Comparison of ENCODE assay signal across 34 cellular contexts in the genomic region with DNA sequence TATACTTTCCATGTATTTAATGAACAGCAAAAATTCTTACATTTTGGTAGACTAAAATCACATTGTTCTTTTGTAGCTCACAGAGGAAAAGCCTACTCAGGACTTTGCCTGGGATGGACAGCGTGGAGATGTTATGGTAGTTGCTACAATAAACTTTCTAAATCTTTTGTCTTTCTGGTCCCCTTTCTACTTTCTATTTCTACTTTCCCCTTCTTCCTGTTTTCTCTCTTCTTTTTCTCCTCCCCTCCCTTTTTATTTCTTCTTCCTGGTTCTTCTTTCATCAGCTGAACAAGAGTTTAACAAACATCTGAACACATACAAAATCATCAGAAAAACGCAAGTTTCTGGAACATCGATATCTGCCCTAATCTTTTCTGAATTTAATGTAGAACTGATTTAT. TPM values are rescaled to one million over a fixed set of nuclear protein-coding genes. Genes with fewer than 3 reads are reported as not detected.
DNase-seq lines count a peak whose midpoint lies in the region; FAIRE-seq and TF ChIP-seq lines count a peak whose summit lies in the region.
"Had no signal": no experiment of that assay in that cellular context is flagged by ENCODE, and none has a peak within 500 bp of the region (broad histone marks: within the 10 kb centered on the region; RNA-seq: fewer than 3 reads in every experiment).

No MANE protein-coding gene starts in this region.

- H2AFZ ChIP-seq in Loucy (ENCODE audit: low read length) (0 out of 2 replicates have a peak overlapping the region, but pooled peaks have one; percentile 30), OCI-LY7 (ENCODE audit: low read length) (no peak overlapping the region)

- H3K9me2 ChIP-seq in Loucy (replicated peaks; ENCODE audit: low read depth, low read length) (no peaks in the 10 kb centered on the region), OCI-LY7 (ENCODE audit: insufficient read depth, low read length) (no peaks in the 10 kb centered on the region)

- FAIRE-seq in GM19239 (lab: Jason Lieb, UNC): no peak
- FAIRE-seq: A204.1, A549, D721Med had no signal

- H3K9me3 ChIP-seq in HEK293 (ENCODE audit: control insufficient read depth, insufficient read depth, low read depth, low read length) (no peaks in the 10 kb centered on the region), Loucy (ENCODE audit: insufficient read depth, low read depth, low read length) (no peaks in the 10 kb centered on the region), OCI-LY7 (ENCODE audit: low read length) (no peaks in the 10 kb centered on the region)
- H3K9me3 ChIP-seq: A549, BE2C, Caco-2 had no signal

- H3K79me2 ChIP-seq in Loucy (ENCODE audit: insufficient read depth, low read length) (no peaks in the 10 kb centered on the region), OCI-LY7 (ENCODE audit: insufficient read depth, low read depth, low read length) (no peaks in the 10 kb centered on the region)

- H3K27me3 ChIP-seq in Loucy (ENCODE audit: insufficient read depth, low read length, poor library complexity, severe bottlenecking): no peaks in the 10 kb centered on the region
- H3K27me3 ChIP-seq: BE2C; BLaER1; BLaER1 treated with 17β-estradiol and CSF1 and Interleukin-3, amounts not matched to agents 10 nM and 100 nM had no signal

- H3K27ac ChIP-seq in HEK293 (ENCODE audit: extremely low read depth, low read depth, low read length) (no peak overlapping the region), OCI-LY7 (ENCODE audit: low read depth, low read length, poor library complexity, severe bottlenecking) (no peak overlapping the region)
- H3K27ac ChIP-seq: 22Rv1; A549; BLaER1; BLaER1 treated with 17β-estradiol and CSF1 and Interleukin-3, amounts not matched to agents 10 nM and 100 nM; C4-2B had no signal

- H3K36me3 ChIP-seq in HEK293 (ENCODE audit: control insufficient read depth in 2 of 2, insufficient read depth in 1 of 2, low read length in 2 of 2): no peaks in the 10 kb centered on the region
- no peaks in the 10 kb centered on the region for H3K36me3 ChIP-seq in Loucy (ENCODE audit: insufficient read depth, low read length)
- no peaks in the 10 kb centered on the region for H3K36me3 ChIP-seq in OCI-LY7 (ENCODE audit: insufficient read depth, low read length)
- H3K36me3 ChIP-seq: BE2C; BLaER1; BLaER1 treated with 17β-estradiol and CSF1 and Interleukin-3, amounts not matched to agents 10 nM and 100 nM had no signal

- no peak overlapping the region for H3K9ac ChIP-seq in Loucy (ENCODE audit: low read depth, low read length, poor library complexity, severe bottlenecking)
- H3K9ac ChIP-seq: BLaER1; BLaER1 treated with 17β-estradiol and CSF1 and Interleukin-3, amounts not matched to agents 10 nM and 100 nM had no signal

- CTCF ChIA-PET in HEK293 (lab: Yijun Ruan, JAX) (no interaction called here), OCI-LY7 (lab: Charles Lee; ENCODE audit: unreplicated experiment) (no interaction called here)

- H4K20me1 ChIP-seq in Loucy (ENCODE audit: insufficient read depth, low read length, poor library complexity, severe bottlenecking): no peaks in the 10 kb centered on the region
- H4K20me1 ChIP-seq in OCI-LY7 (ENCODE audit: insufficient read depth, low read length): no peaks in the 10 kb centered on the region
- H4K20me1 ChIP-seq: BLaER1; BLaER1 treated with 17β-estradiol and CSF1 and Interleukin-3, amounts not matched to agents 10 nM and 100 nM had no signal

- H3K4me2 ChIP-seq in Loucy (ENCODE audit: low read depth, low read length, poor library complexity, severe bottlenecking): no peak overlapping the region
- no peak overlapping the region for H3K4me2 ChIP-seq in OCI-LY7 (ENCODE audit: low read length)
- H3K4me2 ChIP-seq: A549; BLaER1; BLaER1 treated with 17β-estradiol and CSF1 and Interleukin-3, amounts not matched to agents 10 nM and 100 nM had no signal

- H3K4me1 ChIP-seq in HEK293 (ENCODE audit: control insufficient read depth, insufficient read depth, low read length): peaks cover 2% of the 10 kb centered on the region; the same call in 1 of the 2 replicates
- H3K4me1 ChIP-seq in Loucy (ENCODE audit: insufficient read depth, low read length, poor library complexity, severe bottlenecking): no peaks in the 10 kb centered on the region
- no peaks in the 10 kb centered on the region for H3K4me1 ChIP-seq in OCI-LY7 (ENCODE audit: insufficient read depth, low read length, poor library complexity, severe bottlenecking)
- H3K4me1 ChIP-seq: A549, BE2C, Caco-2 had no signal

- TF ChIP-seq CTCF in HEK293 (tag by site-specific recombination; IDR thresholded peaks at IDR 0.05) (no peak), Loucy (conservative IDR thresholded peaks at IDR 0.05; ENCODE audit: low read length) (no peak), OCI-LY7 (conservative IDR thresholded peaks at IDR 0.05; ENCODE audit: low read length) (no peak)

- intact Hi-C loops in OCI-LY7 (cut with micrococcal nuclease; ENCODE audit: unreplicated experiment): no loop called here

- no peaks in the 10 kb centered on the region for H3F3A ChIP-seq in Loucy (ENCODE audit: low read depth)

- DNase-seq in MV-4-11 (lab: John Stamatoyannopoulos, UW) (peak; percentile 14), GM19239 (ENCODE audit: insufficient read length, low spot score) (no peak), OCI-LY7 (ENCODE audit: low spot score) (no peak), T-helper 1 cell (no peak)
- DNase-seq: 8988T; ACHN; AML-193; BE2C; C1 segment of cervical spinal cord; Caco-2; Calu3; CD4-positive, alpha-beta memory T cell; CD4-positive, alpha-beta T cell; CD4-positive, CD25-positive, alpha-beta regulatory T cell; CD8-positive, alpha-beta memory T cell; CD8-positive, alpha-beta T cell; COR-L47; DMS 273 treated with DMSO at 0.1 percent for 48 hours; DMS153; DMS53; DMS79; DMS79 treated with DMSO at 0.1 percent for 48 hours; DND-41; EL had no signal

- POLR2A ChIA-PET in HEK293 (lab: Yijun Ruan, JAX): no interaction called here
- POLR2A ChIA-PET in OCI-LY7 (lab: Charles Lee): no interaction called here

- no peak overlapping the region for H3K4me3 ChIP-seq in HEK293 (ENCODE audit: low read depth, low read length)
- no peak overlapping the region for H3K4me3 ChIP-seq in Loucy (ENCODE audit: low read length, poor library complexity, severe bottlenecking)
- no peak overlapping the region for H3K4me3 ChIP-seq in OCI-LY7 (ENCODE audit: low read depth, low read length, poor library complexity, severe bottlenecking)
- H3K4me3 ChIP-seq: A549; BLaER1; BLaER1 treated with 17β-estradiol and CSF1 and Interleukin-3, amounts not matched to agents 10 nM and 100 nM had no signal

- no TSS peak for BruUV-seq in OCI-LY7 (replicated peaks; lab: Mats Ljungman, UMichigan)

TF ChIP-seq in HEK293, 187 proteins besides CTCF, POLR2A, EP300 and RAD21:
- TF ChIP-seq ZNF266 (tag by site-specific recombination; IDR thresholded peaks at IDR 0.05; ENCODE audit: low read depth) (no peak), PRDM1 (tag by site-specific recombination; IDR thresholded peaks at IDR 0.05) (peak; percentile 95)

RNA-seq across cellular contexts. Expression of gene GDNF, which starts 15.6 kb away (rescaled TPM):
- 0.03 TPM in 1 of 2 replicates, not detected in the other for total RNA-seq in OCI-LY7 (2014; rRNA removed; shearing (Covaris generic))
- not detected in 2 replicates for total RNA-seq in OCI-LY7 (2022)
- total RNA-seq: B cell; Caco-2; Calu3; CD4-positive, alpha-beta memory T cell; CD4-positive, alpha-beta T cell; CD4-positive, CD25-positive, alpha-beta regulatory T cell; CD8-positive, alpha-beta memory T cell; CD8-positive, alpha-beta T cell had no signal
